25 cellular contexts compared by ENCODE assay signal in the genomic region with DNA sequence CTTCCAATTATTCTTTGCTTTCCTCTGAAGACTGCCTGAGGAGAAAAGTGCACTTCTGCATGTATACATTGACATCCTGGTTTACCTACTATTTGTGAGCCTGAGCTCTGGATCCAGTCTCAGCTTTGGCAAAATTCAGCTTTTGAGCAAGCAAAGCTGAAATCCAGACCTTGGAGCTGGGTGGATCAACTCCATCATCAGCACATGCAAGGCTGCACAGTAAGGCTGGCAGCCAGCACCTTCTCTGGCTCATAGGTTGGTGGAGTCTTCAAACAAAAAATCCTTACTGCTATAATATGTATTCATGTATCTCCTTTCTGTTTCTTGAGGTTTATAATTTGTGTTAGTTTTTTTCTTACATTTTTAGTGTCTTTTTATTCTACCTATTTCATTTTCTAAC.
"Had no signal": no experiment of that assay in that cellular context is flagged by ENCODE, and none has a peak within 500 bp of the region (broad histone marks: within the 10 kb centered on the region; RNA-seq: fewer than 3 reads in every experiment).

No MANE protein-coding gene starts in this region.

- H3K4me3 ChIP-seq: hepatocyte, left ventricle myocardium inferior, lung, neural progenitor cell, pancreas, prostate gland, skin epidermis, spleen, suprapubic skin, thoracic aorta, tibial artery, upper lobe of right lung had no signal

- H3K9me3 ChIP-seq: neutrophil, pancreas, prostate gland, suprapubic skin, upper lobe of right lung had no signal

- ATAC-seq: naive thymus-derived CD8-positive, alpha-beta T cell; pancreas; right cardiac atrium; sciatic nerve; stimulated activated effector memory CD8-positive, alpha-beta T cell treated with anti-CD3 and anti-CD28 coated beads, Interleukin-12 subunit alpha, Interleukin-12 subunit beta, amount 100 ng/mL, for 72 hours; upper lobe of right lung had no signal

- H3K27ac ChIP-seq: left ventricle myocardium inferior, neural progenitor cell, neutrophil, pancreas, prostate gland, skin epidermis, spleen, suprapubic skin, thoracic aorta, tibial artery, upper lobe of right lung had no signal

- H3K4me1 Mint-ChIP-seq: naive thymus-derived CD8-positive, alpha-beta T cell; stimulated activated effector memory CD8-positive, alpha-beta T cell treated with anti-CD3 and anti-CD28 coated beads, Interleukin-12 subunit alpha, Interleukin-12 subunit beta, amount 100 ng/mL, for 72 hours had no signal

- DNase-seq: islet precursor cell; left ventricle myocardium inferior; naive thymus-derived CD8-positive, alpha-beta T cell; nephron progenitor cell; pancreas; posterior cingulate gyrus; retina; right cardiac atrium; spleen; stimulated activated CD4-positive, alpha-beta T cell treated with anti-CD3 and anti-CD28 coated beads, Interleukin-4, amount 100 ng/mL, for 24 hours; stimulated activated naive CD4-positive, alpha-beta T cell; tibial artery; trophoblast cell; upper lobe of right lung had no signal

- H3K9ac ChIP-seq: neural progenitor cell had no signal

- H3K36me3 ChIP-seq: left ventricle myocardium inferior, neural progenitor cell, neutrophil, pancreas, prostate gland, spleen, suprapubic skin, thoracic aorta, tibial artery, upper lobe of right lung had no signal

- H3K27ac Mint-ChIP-seq: naive thymus-derived CD8-positive, alpha-beta T cell; nephron progenitor cell; neural progenitor cell; stimulated activated effector memory CD8-positive, alpha-beta T cell treated with anti-CD3 and anti-CD28 coated beads, Interleukin-12 subunit alpha, Interleukin-12 subunit beta, amount 100 ng/mL, for 72 hours; stimulated activated naive CD8-positive, alpha-beta T cell treated with anti-CD3 and anti-CD28 coated beads, Interleukin-15, Interleukin-2, amounts not matched to agents 100 ng/mL and 50 ng/mL, for 24 hours had no signal

- H3K4me2 ChIP-seq: hepatocyte had no signal

- H3K4me1 ChIP-seq: left ventricle myocardium inferior, pancreas, prostate gland, spleen, suprapubic skin, upper lobe of right lung had no signal

- H3K4me3 Mint-ChIP-seq: naive thymus-derived CD8-positive, alpha-beta T cell; nephron progenitor cell; neural progenitor cell; stimulated activated effector memory CD8-positive, alpha-beta T cell treated with anti-CD3 and anti-CD28 coated beads, Interleukin-12 subunit alpha, Interleukin-12 subunit beta, amount 100 ng/mL, for 72 hours; stimulated activated naive CD8-positive, alpha-beta T cell treated with anti-CD3 and anti-CD28 coated beads, Interleukin-15, Interleukin-2, amounts not matched to agents 100 ng/mL and 50 ng/mL, for 24 hours had no signal

- H3K27me3 ChIP-seq: hepatocyte, neural progenitor cell, neutrophil, pancreas, spleen, suprapubic skin, tibial artery, upper lobe of right lung had no signal

- H3K79me2 ChIP-seq: hepatocyte had no signal

- H3K36me3 Mint-ChIP-seq: stimulated activated effector memory CD8-positive, alpha-beta T cell treated with anti-CD3 and anti-CD28 coated beads, Interleukin-12 subunit alpha, Interleukin-12 subunit beta, amount 100 ng/mL, for 72 hours had no signal
